Comparison of ENCODE assay signal across 12 cellular contexts in the genomic region with DNA sequence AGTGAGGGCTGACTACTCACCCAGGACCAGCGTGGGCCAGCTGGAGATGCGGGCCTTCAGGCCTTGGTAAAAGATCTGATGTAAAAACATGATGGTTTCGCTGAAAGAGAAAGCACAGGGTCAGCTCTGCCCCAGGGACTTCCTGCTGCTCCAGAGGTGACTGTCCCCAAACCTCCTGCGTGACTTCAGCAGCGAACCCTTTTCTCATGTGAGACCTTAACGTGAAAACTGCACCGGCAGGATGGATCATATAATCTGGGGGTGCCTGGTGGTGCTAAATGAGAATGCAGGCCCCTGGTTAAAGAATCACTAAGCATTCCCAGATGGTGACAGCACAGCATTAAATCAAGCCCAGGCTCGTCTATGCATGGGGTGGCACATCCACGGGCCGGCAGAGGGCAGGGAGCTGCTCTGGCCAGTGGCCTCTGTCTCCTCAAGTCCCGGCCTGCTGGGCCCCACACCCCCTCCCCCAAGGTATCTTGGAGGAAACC. TPM values are rescaled to one million over a fixed set of nuclear protein-coding genes. Genes with fewer than 3 reads are reported as not detected.
DNase-seq lines count a peak whose midpoint lies in the region; ATAC-seq, FAIRE-seq and TF ChIP-seq lines count a peak whose summit lies in the region.
"Had no signal": no experiment of that assay in that cellular context is flagged by ENCODE, and none has a peak within 500 bp of the region (broad histone marks: within the 10 kb centered on the region; RNA-seq: fewer than 3 reads in every experiment).

No MANE protein-coding gene starts in this region.

- H3K9me3 ChIP-seq in K562 (replicated peaks; ENCODE audit: control insufficient read depth, insufficient read depth, low read depth, low read length) (no peaks in the 10 kb centered on the region), neuronal stem cell (replicated peaks in 1 of 2; ENCODE audit: control insufficient read depth in 2 of 2, insufficient read depth in 1 of 2, low read depth in 1 of 2, low read length in 2 of 2) (peaks cover 2 to 7% of the 10 kb centered on the region in 2 donors)

- ATAC-seq in HG02610 (IDR thresholded peaks at IDR 0.05; ENCODE audit: unreplicated experiment) (peak; percentile 68), K562 (peak; percentile 64; the same call in 2 of the 3 replicates)

- no peak overlapping the region for H3K4me2 ChIP-seq in K562 (ENCODE audit: insufficient read depth, low read length)
- peak overlapping the region; percentile 13 for H3K4me2 ChIP-seq in neuronal stem cell (ENCODE audit: insufficient read depth, low read length, poor library complexity, severe bottlenecking)

- no peak overlapping the region for H3K27ac ChIP-seq in K562 (ENCODE audit: extremely low read depth, low read depth, low read length)
- no peak overlapping the region for H3K27ac ChIP-seq in neuronal stem cell (replicated peaks; ENCODE audit: low read length)

- H3K9ac ChIP-seq in K562 (ENCODE audit: insufficient read depth in 1 of 2, low read depth in 2 of 2, low read length in 2 of 2) (no peak overlapping the region), neuronal stem cell (ENCODE audit: low read depth, low read length, poor library complexity) (no peak overlapping the region)

- DNase-seq in K562 (ENCODE audit: extremely low read depth in 1 of 4, low spot score in 3 of 4) (no peak), neuronal stem cell (ENCODE audit: low spot score) (no peak), frontal cortex (ENCODE audit: low spot score in 2 of 2) (no peak), GOT3 (lab: John Stamatoyannopoulos, UW) (no peak), NCI-H1417 treated with DMSO at 0.1 percent for 48 hours (lab: John Stamatoyannopoulos, UW) (no peak), NCI-H2196 (lab: John Stamatoyannopoulos, UW; ENCODE audit: unreplicated experiment) (no peak)
- DNase-seq: NCI-H2029, small intestine had no signal

- H3K27me3 ChIP-seq in K562 (ENCODE audit: control insufficient read depth in 2 of 2, insufficient read depth in 2 of 2, low read length in 2 of 2) (peaks cover 13 to 46% of the 10 kb centered on the region in 2 experiments; a peak in 3 of 5 replicates), neuronal stem cell (ENCODE audit: control insufficient read depth in 3 of 3, insufficient read depth in 3 of 3, low read depth in 1 of 3, low read length in 3 of 3) (peaks cover 0 to 11% (median 0%) of the 10 kb centered on the region in 3 experiments)

- CTCF ChIA-PET in K562 (lab: Yijun Ruan, JAX; ENCODE audit: low intra/inter-chr PET ratio) = no interaction called here

- no peak overlapping the region for H2BK120ac ChIP-seq in neuronal stem cell (ENCODE audit: low read depth, low read length)

- POLR2A ChIA-PET in K562 (lab: Yijun Ruan, JAX) = interaction anchor here (0.8 to 1.1 kb wide), 3 partner anchors 13 to 364 kb away, joined by 3 to 4 read pairs (median 3); no protein-coding TSS in a partner anchor

- H3K4ac ChIP-seq in neuronal stem cell (ENCODE audit: low read length) = no peak overlapping the region

- intact Hi-C loops in K562 (cut with micrococcal nuclease) = loop anchor here (10.0 kb wide), 1 partner anchor 70 kb away; no protein-coding TSS in a partner anchor

- no peak overlapping the region for H2BK15ac ChIP-seq in neuronal stem cell (ENCODE audit: low read length)

- H3K23ac ChIP-seq in neuronal stem cell (ENCODE audit: low read depth, low read length, poor library complexity) = no peak overlapping the region

- H3K9me1 ChIP-seq in K562 (ENCODE audit: control insufficient read depth, insufficient read depth, low read length) = no peaks in the 10 kb centered on the region

- H2AK5ac ChIP-seq in neuronal stem cell (ENCODE audit: low read depth, low read length) = no peak overlapping the region

- peak; percentile 61 for TF ChIP-seq CTCF in GM12873 (IDR thresholded peaks at IDR 0.05; ENCODE audit: insufficient read depth, low read depth, low read length, missing control alignments)
- 0 out of 6 replicates have a peak, but pooled peaks of 1 of the 3 experiments have one; percentile 20 for TF ChIP-seq CTCF in K562 (IDR thresholded peaks at IDR 0.05 in 2 of 3, conservative IDR thresholded peaks at IDR 0.05 in 1 of 3; ENCODE audit: insufficient read depth in 2 of 3, low read depth in 1 of 3, low read length in 3 of 3)

- H4K91ac ChIP-seq in neuronal stem cell (ENCODE audit: low read depth, low read length, poor library complexity) = no peak overlapping the region

- TF ChIP-seq RAD21 in K562 (CRISPR knock-in tag; conservative IDR thresholded peaks at IDR 0.05 in 1 of 2, IDR thresholded peaks at IDR 0.05 in 1 of 2) = no peak

- H2AFZ ChIP-seq in K562 (ENCODE audit: low read depth, low read length) (no peak overlapping the region), neuronal stem cell (ENCODE audit: low read length) (peak overlapping the region; percentile 35)

- FAIRE-seq in K562 (lab: Jason Lieb, UNC) (no peak), frontal cortex (lab: Jason Lieb, UNC) (no peak)
- FAIRE-seq: islet of Langerhans, small intestine had no signal

- H3K14ac ChIP-seq in neuronal stem cell (ENCODE audit: low read length) = no peak overlapping the region

- no peaks in the 10 kb centered on the region for H3K79me1 ChIP-seq in neuronal stem cell (ENCODE audit: low read depth, low read length)

- H4K20me1 ChIP-seq in K562 (replicated peaks; ENCODE audit: control insufficient read depth, insufficient read depth, low read length) = no peaks in the 10 kb centered on the region

- in situ Hi-C loops in K562 (cut with MboI) = no loop called here

- H4K8ac ChIP-seq in neuronal stem cell (ENCODE audit: low read depth, low read length) = no peak overlapping the region

- no peak overlapping the region for H2BK5ac ChIP-seq in neuronal stem cell (ENCODE audit: low read length)

- H3K4me3 ChIP-seq in K562 (no peak overlapping the region), neuronal stem cell (ENCODE audit: low read length in 2 of 2) (no peak overlapping the region)

- no peaks in the 10 kb centered on the region for H3K79me2 ChIP-seq in K562 (ENCODE audit: control insufficient read depth, insufficient read depth, low read length)

- peak overlapping the region; percentile 63 for H3K18ac ChIP-seq in neuronal stem cell (ENCODE audit: low read length)

- no peaks in the 10 kb centered on the region for H3K36me3 ChIP-seq in K562 (ENCODE audit: control insufficient read depth, insufficient read depth, low read length)
- no peaks in the 10 kb centered on the region for H3K36me3 ChIP-seq in neuronal stem cell (replicated peaks in 1 of 2; ENCODE audit: control insufficient read depth in 2 of 2, insufficient read depth in 2 of 2, low read length in 2 of 2)

- WGBS in K562 (ENCODE audit: insufficient coverage, low coverage, missing lambda C conversion rate) = 0% methylated on average over 11 of the region's 11 CpGs
- no CpG with 5 or more reads among the region's 11 CpGs for WGBS in neuronal stem cell (ENCODE audit: extremely low coverage in 2 of 2, insufficient read length in 2 of 2, insufficient replicate concordance in 1 of 2), 2 donors

- no peak overlapping the region for H2BK12ac ChIP-seq in neuronal stem cell (ENCODE audit: low read length)

- no TSS peak for BruUV-seq in K562 (replicated peaks; lab: Mats Ljungman, UMichigan)

- TF ChIP-seq POLR2A in K562 (conservative IDR thresholded peaks at IDR 0.05) = no peak

- peaks cover 0 to 4% of the 10 kb centered on the region in 2 experiments; a peak in 2 of 5 replicates for H3K4me1 ChIP-seq in K562 (replicated peaks in 1 of 2; ENCODE audit: control insufficient read depth in 2 of 2, insufficient read depth in 2 of 2, low read length in 2 of 2)
- H3K4me1 ChIP-seq in neuronal stem cell (ENCODE audit: control insufficient read depth in 2 of 2, insufficient read depth in 1 of 2, low read depth in 1 of 2, low read length in 2 of 2) = peaks cover 0 to 5% of the 10 kb centered on the region in 2 donors

- TF ChIP-seq EP300 in K562 (IDR thresholded peaks at IDR 0.05; ENCODE audit: low read length) = no peak

TF ChIP-seq in K562, 482 proteins besides CTCF, POLR2A, EP300 and RAD21:
- TF ChIP-seq, protein P1, sequence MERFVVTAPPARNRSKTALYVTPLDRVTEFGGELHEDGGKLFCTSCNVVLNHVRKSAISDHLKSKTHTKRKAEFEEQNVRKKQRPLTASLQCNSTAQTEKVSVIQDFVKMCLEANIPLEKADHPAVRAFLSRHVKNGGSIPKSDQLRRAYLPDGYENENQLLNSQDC (CRISPR knock-in tag; IDR thresholded peaks at IDR 0.05) = no peak

RNA-seq across cellular contexts. Expression of a gene that starts 55.4 kb away (rescaled TPM):
- 0.46 and 0.53 TPM in 2 replicates for total RNA-seq in K562 (2011; cell fraction: chromatin; rRNA removed; ENCODE audit: low replicate concordance)
- total RNA-seq in K562 (2011; cell fraction: nucleolus; rRNA removed) = 0.13 and 0.17 TPM in 2 replicates
- total RNA-seq in K562 (2011; cell fraction: nucleoplasm; rRNA removed) = 1.5 TPM in 1 of 2 replicates, not detected in the other
- total RNA-seq in K562 (2014; rRNA removed) (not detected in 2 replicates), K562 (2014; rRNA removed; fragmentation: Illumina TruSeq; extraction: Trizol) (0.04 TPM in 1 of 2 replicates, not detected in the other), K562 (2015; rRNA removed; fragmentation: Illumina TruSeq; extraction: Trizol) (0.04 TPM in 2 replicates), K562 (2021) (0.58 TPM in 1 of 2 replicates, not detected in the other), frontal cortex (4.5 TPM)
- polyA plus RNA-seq in K562 (2011; rRNA removed) (0.03 and 0.07 TPM in 2 replicates), K562 (2014; fragmentation: Illumina TruSeq; extraction: Trizol) (0.04 and 0.16 TPM in 2 replicates), K562 (2014; fragmentation: Nextera tagmentation; extraction: Ambion mirVana) (under 1 TPM; 0.03 to 0.06 TPM), K562 (2014; rRNA removed) (0.40 TPM in 1 of 2 replicates, not detected in the other)
- polyA plus RNA-seq in K562 (2011; cell fraction: cytosol; rRNA removed) = 0.03 and 0.07 TPM in 2 replicates
- 0.11 and 0.61 TPM in 2 replicates for polyA plus RNA-seq in K562 (2011; cell fraction: nucleus; rRNA removed)
- polyA plus RNA-seq in K562 (2012) = 0.08 and 0.22 TPM in 2 replicates
- 0.88 TPM in 1 of 2 replicates, not detected in the other for polyA minus RNA-seq in K562 (2011; rRNA and poly(A)+ RNA removed)
- not detected in 2 replicates for polyA minus RNA-seq in K562 (2011; cell fraction: cytosol; rRNA and poly(A)+ RNA removed)
- polyA minus RNA-seq in K562 (2011; cell fraction: nucleus; rRNA and poly(A)+ RNA removed) = 0.27 TPM in 1 of 2 replicates, not detected in the other
- 0.07 TPM for polyA plus RNA-seq in neuronal stem cell (2013, experiment 1 of 2)
- polyA plus RNA-seq in neuronal stem cell (2013, experiment 2 of 2) = 0.01 TPM
- total RNA-seq: activated T-helper 2 cell treated with anti-CD3 and anti-CD28 coated beads, Interferon-gamma antibody, Interleukin-2, Interleukin-4, amounts not matched to agents 10 μg/mL and 5 μg/mL and 100 μg/mL, durations not matched to agents 14 hours and 24 hours and 36 hours had no signal
